In the genomic region with DNA sequence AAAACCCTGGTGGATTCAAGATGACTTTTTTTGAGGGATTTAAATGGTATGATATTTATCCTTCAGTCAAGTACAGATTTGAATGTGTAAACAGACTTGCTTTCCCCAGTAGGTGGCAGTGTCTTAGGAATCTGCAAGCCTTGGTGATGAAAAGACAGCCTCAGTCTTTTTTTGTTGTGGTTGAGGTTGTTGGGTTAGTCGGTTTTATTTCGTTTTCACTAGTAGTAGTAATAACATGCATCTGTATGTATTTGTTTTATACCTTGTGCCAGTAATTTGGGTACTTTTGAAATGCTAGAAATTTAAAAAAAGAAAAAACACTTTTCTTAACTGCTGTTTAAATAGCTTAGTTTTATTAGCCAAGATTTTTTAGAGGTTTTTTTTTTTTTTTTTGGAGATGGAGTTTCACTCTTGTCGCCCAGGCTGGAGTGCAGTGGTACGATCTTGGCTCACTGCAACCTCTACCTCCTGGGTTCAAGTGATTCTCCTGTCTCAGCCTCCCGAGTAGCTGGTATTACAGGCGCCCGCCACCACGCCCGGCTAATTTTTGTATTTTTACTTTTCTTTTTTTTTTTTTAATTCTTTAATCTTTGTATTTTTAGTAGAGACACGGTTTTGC, we compare ENCODE assay signal across 1 cellular context.
TF ChIP-seq lines count a peak whose summit lies in the region.

No MANE protein-coding gene starts in this region.

TF ChIP-seq in GM23338, 12 proteins besides CTCF, POLR2A, EP300 and RAD21 (continued from another document):
- TF ChIP-seq POLR2AphosphoS5 (IDR thresholded peaks at IDR 0.05; ENCODE audit: low read depth) (no peak), EZH2 (IDR thresholded peaks at IDR 0.05; ENCODE audit: low read depth, unreplicated experiment) (no peak), ZNF114 (CRISPR knock-in tag; IDR thresholded peaks at IDR 0.05) (no peak), EZH2phosphoT487 (IDR thresholded peaks at IDR 0.05; ENCODE audit: unreplicated experiment) (no peak), JUNB (IDR thresholded peaks at IDR 0.05; ENCODE audit: unreplicated experiment) (no peak), STAT1 (IDR thresholded peaks at IDR 0.05; ENCODE audit: unreplicated experiment) (no peak), ZNF331 (CRISPR knock-in tag; IDR thresholded peaks at IDR 0.05; ENCODE audit: low read depth) (no peak)
- TF ChIP-seq, protein P1, sequence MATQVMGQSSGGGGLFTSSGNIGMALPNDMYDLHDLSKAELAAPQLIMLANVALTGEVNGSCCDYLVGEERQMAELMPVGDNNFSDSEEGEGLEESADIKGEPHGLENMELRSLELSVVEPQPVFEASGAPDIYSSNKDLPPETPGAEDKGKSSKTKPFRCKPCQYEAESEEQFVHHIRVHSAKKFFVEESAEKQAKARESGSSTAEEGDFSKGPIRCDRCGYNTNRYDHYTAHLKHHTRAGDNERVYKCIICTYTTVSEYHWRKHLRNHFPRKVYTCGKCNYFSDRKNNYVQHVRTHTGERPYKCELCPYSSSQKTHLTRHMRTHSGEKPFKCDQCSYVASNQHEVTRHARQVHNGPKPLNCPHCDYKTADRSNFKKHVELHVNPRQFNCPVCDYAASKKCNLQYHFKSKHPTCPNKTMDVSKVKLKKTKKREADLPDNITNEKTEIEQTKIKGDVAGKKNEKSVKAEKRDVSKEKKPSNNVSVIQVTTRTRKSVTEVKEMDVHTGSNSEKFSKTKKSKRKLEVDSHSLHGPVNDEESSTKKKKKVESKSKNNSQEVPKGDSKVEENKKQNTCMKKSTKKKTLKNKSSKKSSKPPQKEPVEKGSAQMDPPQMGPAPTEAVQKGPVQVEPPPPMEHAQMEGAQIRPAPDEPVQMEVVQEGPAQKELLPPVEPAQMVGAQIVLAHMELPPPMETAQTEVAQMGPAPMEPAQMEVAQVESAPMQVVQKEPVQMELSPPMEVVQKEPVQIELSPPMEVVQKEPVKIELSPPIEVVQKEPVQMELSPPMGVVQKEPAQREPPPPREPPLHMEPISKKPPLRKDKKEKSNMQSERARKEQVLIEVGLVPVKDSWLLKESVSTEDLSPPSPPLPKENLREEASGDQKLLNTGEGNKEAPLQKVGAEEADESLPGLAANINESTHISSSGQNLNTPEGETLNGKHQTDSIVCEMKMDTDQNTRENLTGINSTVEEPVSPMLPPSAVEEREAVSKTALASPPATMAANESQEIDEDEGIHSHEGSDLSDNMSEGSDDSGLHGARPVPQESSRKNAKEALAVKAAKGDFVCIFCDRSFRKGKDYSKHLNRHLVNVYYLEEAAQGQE (IDR thresholded peaks at IDR 0.05; ENCODE audit: unreplicated experiment) = no peak
- TF ChIP-seq, protein P2, sequence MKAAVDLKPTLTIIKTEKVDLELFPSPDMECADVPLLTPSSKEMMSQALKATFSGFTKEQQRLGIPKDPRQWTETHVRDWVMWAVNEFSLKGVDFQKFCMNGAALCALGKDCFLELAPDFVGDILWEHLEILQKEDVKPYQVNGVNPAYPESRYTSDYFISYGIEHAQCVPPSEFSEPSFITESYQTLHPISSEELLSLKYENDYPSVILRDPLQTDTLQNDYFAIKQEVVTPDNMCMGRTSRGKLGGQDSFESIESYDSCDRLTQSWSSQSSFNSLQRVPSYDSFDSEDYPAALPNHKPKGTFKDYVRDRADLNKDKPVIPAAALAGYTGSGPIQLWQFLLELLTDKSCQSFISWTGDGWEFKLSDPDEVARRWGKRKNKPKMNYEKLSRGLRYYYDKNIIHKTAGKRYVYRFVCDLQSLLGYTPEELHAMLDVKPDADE (IDR thresholded peaks at IDR 0.05) = no peak
